Comparison of ENCODE assay signal across 2 cellular contexts in genomic region chr3:141074529-141074928, GRCh38.
A peak's percentile ranks its signal among the peaks of the same experiment; 100 is the strongest.
TF ChIP-seq lines count a peak whose summit lies in the region.

No MANE protein-coding gene starts in this region.

TF ChIP-seq in H1, 55 proteins besides CTCF, POLR2A, EP300 and RAD21 (continued from another document):
- TF ChIP-seq SIN3A (conservative IDR thresholded peaks at IDR 0.05 in 1 of 2, IDR thresholded peaks at IDR 0.05 in 1 of 2; ENCODE audit: low read depth in 1 of 2, low read length in 2 of 2) = 0 out of 4 replicates have a peak, but pooled peaks of 1 of the 2 experiments have one; percentile 53
- TF ChIP-seq POU5F1 (IDR thresholded peaks at IDR 0.05; ENCODE audit: low read depth, low read length) = no peak
- no peak for TF ChIP-seq CHD1 (IDR thresholded peaks at IDR 0.05; ENCODE audit: low read depth, low read length)
- TF ChIP-seq CHD2 (IDR thresholded peaks at IDR 0.05; ENCODE audit: low read length) = no peak
- no peak for TF ChIP-seq HDAC6 (IDR thresholded peaks at IDR 0.05; ENCODE audit: low read depth, low read length)
- TF ChIP-seq HDAC2 (IDR thresholded peaks at IDR 0.05; ENCODE audit: borderline replicate concordance in 1 of 2, low read depth in 2 of 2, low read length in 2 of 2) = peak in 1 of 2 experiments; percentile 98; a peak in 2 of 4 replicates
- TF ChIP-seq CTBP2 (IDR thresholded peaks at IDR 0.05; ENCODE audit: borderline replicate concordance, insufficient read depth, insufficient read length, low read length) = peak; percentile 49
- TF ChIP-seq SIRT6 (IDR thresholded peaks at IDR 0.05; ENCODE audit: low read length) = no peak
- TF ChIP-seq NANOG (IDR thresholded peaks at IDR 0.05; ENCODE audit: insufficient read depth, low read depth, low read length, poor library complexity, severe bottlenecking) = peak; percentile 76
- peak; percentile 39; the same call in 1 of the 2 replicates for TF ChIP-seq POLR2AphosphoS5 (IDR thresholded peaks at IDR 0.05; ENCODE audit: low read depth, low read length)
- no peak for TF ChIP-seq SUZ12 (IDR thresholded peaks at IDR 0.05; ENCODE audit: low read length)
- no peak for TF ChIP-seq EGR1 (IDR thresholded peaks at IDR 0.05; ENCODE audit: borderline replicate concordance, low read depth, low read length)
- TF ChIP-seq JUN (IDR thresholded peaks at IDR 0.05; ENCODE audit: low read depth, low read length) = no peak
- peak; percentile 56; the same call in 1 of the 2 replicates for TF ChIP-seq SP1 (IDR thresholded peaks at IDR 0.05; ENCODE audit: low read depth, low read length)
- TF ChIP-seq TCF12 (IDR thresholded peaks at IDR 0.05; ENCODE audit: low read depth, low read length) = 0 out of 2 replicates have a peak, but pooled peaks have one; percentile 68
- peak; percentile 36; the same call in 1 of the 2 replicates for TF ChIP-seq TEAD4 (IDR thresholded peaks at IDR 0.05; ENCODE audit: low read depth, low read length)
- no peak for TF ChIP-seq RXRA (IDR thresholded peaks at IDR 0.05; ENCODE audit: insufficient read depth, low read depth, low read length)
- TF ChIP-seq SIX5 (IDR thresholded peaks at IDR 0.05; ENCODE audit: low read depth, low read length) = no peak
- TF ChIP-seq, protein P1, sequence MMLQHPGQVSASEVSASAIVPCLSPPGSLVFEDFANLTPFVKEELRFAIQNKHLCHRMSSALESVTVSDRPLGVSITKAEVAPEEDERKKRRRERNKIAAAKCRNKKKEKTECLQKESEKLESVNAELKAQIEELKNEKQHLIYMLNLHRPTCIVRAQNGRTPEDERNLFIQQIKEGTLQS (IDR thresholded peaks at IDR 0.05; ENCODE audit: insufficient read depth, low read depth, low read length) = no peak
- 0 out of 2 replicates have a peak, but pooled peaks have one; percentile 18 for TF ChIP-seq YY1 (IDR thresholded peaks at IDR 0.05; ENCODE audit: low read depth, low read length)
TF ChIP-seq in H1: peak in this region for 9.

TF ChIP-seq in GM12891, 5 proteins besides CTCF, POLR2A, EP300 and RAD21 (continued from another document):
- no peak for TF ChIP-seq SPI1 (IDR thresholded peaks at IDR 0.05; ENCODE audit: low read depth, low read length)
